2 cellular contexts compared by ENCODE assay signal in genomic region chr2:26054598-26055348, GRCh38.
TF ChIP-seq lines count a peak whose summit lies in the region.

No MANE protein-coding gene starts in this region.

TF ChIP-seq in IMR-90, 13 proteins besides CTCF, POLR2A, EP300 and RAD21:
- TF ChIP-seq RCOR1 (IDR thresholded peaks at IDR 0.05; ENCODE audit: insufficient replicate concordance, low read length): no peak
- TF ChIP-seq MAFK (IDR thresholded peaks at IDR 0.05; ENCODE audit: low read depth, low read length): peak; percentile 70
- TF ChIP-seq CEBPB (IDR thresholded peaks at IDR 0.05; ENCODE audit: low read depth, low read length): no peak
- no peak for TF ChIP-seq MXI1 (IDR thresholded peaks at IDR 0.05; ENCODE audit: borderline replicate concordance, low read depth, low read length)

TF ChIP-seq in GM12878, 131 proteins besides CTCF, POLR2A, EP300 and RAD21:
- TF ChIP-seq DPF2 (IDR thresholded peaks at IDR 0.05): no peak
- no peak for TF ChIP-seq PAX5 (IDR thresholded peaks at IDR 0.05; ENCODE audit: borderline replicate concordance, low read depth, low read length)
- no peak for TF ChIP-seq ATF7 (IDR thresholded peaks at IDR 0.05; ENCODE audit: low read depth)
- no peak for TF ChIP-seq SMARCA5 (IDR thresholded peaks at IDR 0.05)
- TF ChIP-seq LARP7 (IDR thresholded peaks at IDR 0.05): no peak
- TF ChIP-seq SRF (IDR thresholded peaks at IDR 0.05; ENCODE audit: low read depth in 2 of 2, low read length in 2 of 2): no peak
- no peak for TF ChIP-seq CEBPZ (IDR thresholded peaks at IDR 0.05; ENCODE audit: low read depth, low read length)
- TF ChIP-seq NKRF (conservative IDR thresholded peaks at IDR 0.05): no peak
- no peak for TF ChIP-seq ZBTB4 (CRISPR knock-in tag; IDR thresholded peaks at IDR 0.05)
- no peak for TF ChIP-seq E2F8 (IDR thresholded peaks at IDR 0.05; ENCODE audit: low read depth, partially characterized antibody)
- no peak for TF ChIP-seq SUPT20H (IDR thresholded peaks at IDR 0.05; ENCODE audit: borderline replicate concordance, control insufficient read depth, low read depth, low read length)
- TF ChIP-seq ZNF384 (IDR thresholded peaks at IDR 0.05; ENCODE audit: borderline replicate concordance, low read depth, low read length): no peak
- TF ChIP-seq CREM (IDR thresholded peaks at IDR 0.05; ENCODE audit: low read depth): no peak
- no peak for TF ChIP-seq TCF7 (IDR thresholded peaks at IDR 0.05; ENCODE audit: borderline replicate concordance)
- no peak for TF ChIP-seq ZBTB11 (CRISPR knock-in tag; IDR thresholded peaks at IDR 0.05)
- no peak for TF ChIP-seq RBBP5 (conservative IDR thresholded peaks at IDR 0.05)
- no peak for TF ChIP-seq NBN (IDR thresholded peaks at IDR 0.05)
- TF ChIP-seq ETV6 (conservative IDR thresholded peaks at IDR 0.05 in 1 of 2, IDR thresholded peaks at IDR 0.05 in 1 of 2; ENCODE audit: borderline replicate concordance in 1 of 2, low read depth in 1 of 2): no peak
- no peak for TF ChIP-seq RAD51 (IDR thresholded peaks at IDR 0.05)
- no peak for TF ChIP-seq SMC3 (IDR thresholded peaks at IDR 0.05; ENCODE audit: borderline replicate concordance, low read length)
